ENCODE assay signal across 8 cellular contexts in the genomic region with DNA sequence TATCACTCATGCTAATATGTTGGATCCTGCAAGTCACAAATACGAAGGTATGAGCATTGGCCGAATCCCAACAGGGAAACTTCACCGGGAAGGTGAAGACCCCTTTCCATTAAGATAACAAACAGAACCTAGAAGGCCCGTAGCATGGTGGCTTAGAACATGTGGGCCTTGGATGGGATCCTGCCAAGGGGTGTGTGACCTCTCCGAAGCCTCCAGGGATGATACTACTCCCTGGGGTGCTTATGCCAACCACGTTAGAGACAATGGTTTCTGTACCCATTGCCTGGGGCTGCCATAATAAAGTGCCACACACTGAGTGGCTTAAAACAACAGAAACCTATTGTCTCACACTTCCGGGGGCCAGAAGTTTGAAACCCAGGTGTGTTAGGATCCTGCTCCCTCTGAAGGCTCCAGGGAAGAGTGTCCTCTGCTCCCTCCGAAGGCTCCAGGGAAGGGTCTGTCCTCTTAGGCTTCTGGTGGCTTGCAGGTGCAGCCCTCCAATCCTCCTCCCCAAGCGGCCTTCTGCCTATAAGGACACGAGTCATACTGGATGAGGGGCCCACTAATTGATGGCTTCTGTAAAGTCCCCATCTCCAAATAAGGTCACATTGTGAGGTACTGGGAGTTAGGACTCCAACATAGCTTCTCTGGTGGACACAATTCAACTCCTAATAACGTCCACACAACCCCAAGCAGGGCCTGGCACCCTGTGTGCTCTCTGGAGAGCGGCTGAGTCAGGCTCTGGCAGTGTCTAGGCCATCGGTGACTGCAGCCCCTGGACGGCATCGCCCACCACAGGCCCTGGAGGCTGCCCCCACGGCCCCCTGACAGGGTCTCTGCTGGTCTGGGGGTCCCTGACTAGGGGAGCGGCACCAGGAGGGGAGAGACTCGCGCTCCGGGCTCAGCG. TPM values are rescaled to one million over a fixed set of nuclear protein-coding genes. Genes with fewer than 3 reads are reported as not detected.
A peak's percentile ranks its signal among the peaks of the same experiment; 100 is the strongest.
DNase-seq lines count a peak whose midpoint lies in the region; ATAC-seq and TF ChIP-seq lines count a peak whose summit lies in the region.

No MANE protein-coding gene starts in this region.

- peaks cover 13% of the 10 kb centered on the region for H3K4me1 Mint-ChIP-seq in activated T-cell treated with anti-CD3 and anti-CD28 coated beads, Interleukin-2, amount 50 U/mL, for 72 hours (ENCODE audit: low read depth)
- H3K4me1 Mint-ChIP-seq in immature natural killer cell, result peaks cover 8 to 11% of the 10 kb centered on the region in 2 donors

- TF ChIP-seq CTCF in AG10803 (conservative IDR thresholded peaks at IDR 0.05; ENCODE audit: low read length) (no peak), HFF-Myc (IDR thresholded peaks at IDR 0.05; ENCODE audit: low read depth, low read length, missing control alignments) (no peak)

- H3K9me3 Mint-ChIP-seq in activated T-cell treated with anti-CD3 and anti-CD28 coated beads, Interleukin-2, amount 50 U/mL, for 72 hours, result no peaks in the 10 kb centered on the region
- no peaks in the 10 kb centered on the region for H3K9me3 Mint-ChIP-seq in immature natural killer cell

- H3K4me3 ChIP-seq in AG10803 (ENCODE audit: low read length) (peak overlapping the region; percentile 70), HFF-Myc (replicated peaks; ENCODE audit: low read depth, low read length) (peak overlapping the region; percentile 40), thymus (ENCODE audit: low read length) (peak overlapping the region; percentile 81)

- DNase-seq in AG10803 (ENCODE audit: low read depth) (no peak), HFF-Myc (ENCODE audit: extremely low read depth, low read depth) (no peak), immature natural killer cell (no peak), ureter (ENCODE audit: low spot score) (no peak), AG20443 (ENCODE audit: low spot score) (no peak)
- peak in 1 of 2 donors; percentile 6 for DNase-seq in activated T-cell treated with anti-CD3 and anti-CD28 coated beads, Interleukin-2, amount 50 U/mL, for 72 hours

- no peaks in the 10 kb centered on the region for H3K36me3 Mint-ChIP-seq in activated T-cell treated with anti-CD3 and anti-CD28 coated beads, Interleukin-2, amount 50 U/mL, for 72 hours (ENCODE audit: insufficient read depth in 2 of 2)
- H3K36me3 Mint-ChIP-seq in immature natural killer cell, result peaks cover 2 to 6% (median 3%) of the 10 kb centered on the region in 3 donors

- no peak for ATAC-seq in activated T-cell treated with anti-CD3 and anti-CD28 coated beads, Interleukin-2, amount 50 U/mL, for 72 hours (replicated peaks in 1 of 2)
- no peak for ATAC-seq in HG03565 (IDR thresholded peaks at IDR 0.05; ENCODE audit: unreplicated experiment)

- WGBS in thymus, result 93% methylated on average over 21 of the region's 21 CpGs

- peaks cover 8% of the 10 kb centered on the region for H3K4me1 ChIP-seq in thymus (ENCODE audit: control insufficient read depth, insufficient read depth, low read length)

- H3K27me3 ChIP-seq in thymus (ENCODE audit: control insufficient read depth, insufficient read depth), result no peaks in the 10 kb centered on the region

- H3K9me3 ChIP-seq in thymus (ENCODE audit: control insufficient read depth), result no peaks in the 10 kb centered on the region

- H3K27ac Mint-ChIP-seq in activated T-cell treated with anti-CD3 and anti-CD28 coated beads, Interleukin-2, amount 50 U/mL, for 72 hours, result peak overlapping the region; percentile 68
- peak overlapping the region in 2 of 6 donors; percentile 24 to 71 for H3K27ac Mint-ChIP-seq in immature natural killer cell

- no peaks in the 10 kb centered on the region for H3K27me3 Mint-ChIP-seq in activated T-cell treated with anti-CD3 and anti-CD28 coated beads, Interleukin-2, amount 50 U/mL, for 72 hours (ENCODE audit: low read depth)
- peaks cover 0 to 9% (median 6%) of the 10 kb centered on the region in 3 donors for H3K27me3 Mint-ChIP-seq in immature natural killer cell (ENCODE audit: low read depth in 3 of 3)

- H3K27ac ChIP-seq in thymus (ENCODE audit: low read depth), result peak overlapping the region; percentile 22

- H3K36me3 ChIP-seq in thymus (ENCODE audit: control insufficient read depth, insufficient read depth), result no peaks in the 10 kb centered on the region

- peak overlapping the region; percentile 79 to 83 for H3K4me3 Mint-ChIP-seq in activated T-cell treated with anti-CD3 and anti-CD28 coated beads, Interleukin-2, amount 50 U/mL, for 72 hours
- H3K4me3 Mint-ChIP-seq in immature natural killer cell, result peak overlapping the region; percentile 56 to 83 (median 75)

RNA-seq across cellular contexts. Expression of a gene that starts 1.0 kb away (rescaled TPM):
- 10 to 100 TPM; 17.8 to 19.2 TPM for total RNA-seq in activated T-cell treated with anti-CD3 and anti-CD28 coated beads, Interleukin-2, amount 50 U/mL, for 72 hours
- polyA plus RNA-seq in immature natural killer cell (10 to 100 TPM; 33.7 to 69.5 (median 37.5) TPM), thymus (20.9 TPM)
- 38.6 TPM for total RNA-seq in ureter
